In genomic region chr7:76044375-76044774, GRCh38 we compare ENCODE assay signal across 26 cellular contexts.
"Had no signal": no experiment of that assay in that cellular context is flagged by ENCODE, and none has a peak within 500 bp of the region (broad histone marks: within the 10 kb centered on the region; RNA-seq: fewer than 3 reads in every experiment).

No MANE protein-coding gene starts in this region.

- H3K4me3 ChIP-seq: breast epithelium, colonic mucosa, esophagus muscularis mucosa, gastrocnemius medialis, pancreas, psoas muscle, right atrium auricular region, spleen, testis, vagina had no signal

- H3K9me3 Mint-ChIP-seq: activated naive CD8-positive, alpha-beta T cell treated with anti-CD3 and anti-CD28 coated beads for 36 hours; activated T-helper 1 cell treated with anti-CD3 and anti-CD28 coated beads, Interleukin-12 subunit alpha, Interleukin-12 subunit beta, Interleukin-2, Interleukin-4 antibody, amounts not matched to agents 30 ng/mL and 10 ng/mL and 1 ng/mL, durations not matched to agents 14 hours and 24 hours and 36 hours; mesothelial cell of epicardium; natural killer cell; type B pancreatic cell had no signal

- H3K36me3 ChIP-seq: breast epithelium, colonic mucosa, pancreas, right atrium auricular region, vagina had no signal

- DNase-seq: activated CD4-positive, alpha-beta T cell treated with anti-CD3 and anti-CD28 coated beads for 4 hours; activated CD4-positive, alpha-beta T cell treated with anti-CD3 and anti-CD28 coated beads, Interleukin-2, amount 50 U/mL, for 48 hours; activated CD4-positive, CD25-positive, alpha-beta regulatory T cell; activated gamma-delta T cell treated with Interleukin-2 at 50 U/mL for 16 hours; activated naive CD8-positive, alpha-beta T cell treated with anti-CD3 and anti-CD28 coated beads for 36 hours; activated T-cell treated with anti-CD3 and anti-CD28 coated beads for 4 hours; colonic mucosa; gastrocnemius medialis; hippocampal formation; left ventricle myocardium superior; mammary epithelial cell; natural killer cell; pancreas; psoas muscle; spleen; stimulated activated CD4-positive, alpha-beta T cell treated with anti-CD3 and anti-CD28 coated beads, Interleukin-4, amount 100 ng/mL, for 1 hour; stimulated activated naive CD4-positive, alpha-beta T cell; T-helper 9 cell; testis had no signal

- H3K36me3 Mint-ChIP-seq: natural killer cell had no signal

- H3K27me3 Mint-ChIP-seq: activated naive CD8-positive, alpha-beta T cell treated with anti-CD3 and anti-CD28 coated beads for 36 hours; type B pancreatic cell had no signal

- H3K4me3 Mint-ChIP-seq: activated naive CD8-positive, alpha-beta T cell treated with anti-CD3 and anti-CD28 coated beads for 36 hours; mesothelial cell of epicardium; natural killer cell; type B pancreatic cell had no signal

- H3K27ac Mint-ChIP-seq: activated naive CD8-positive, alpha-beta T cell treated with anti-CD3 and anti-CD28 coated beads for 36 hours had no signal

- H3K27me3 ChIP-seq: breast epithelium, colonic mucosa, esophagus muscularis mucosa, gastrocnemius medialis, pancreas, right atrium auricular region, spleen, testis, vagina had no signal

- FAIRE-seq: pancreas had no signal

- ATAC-seq: gastrocnemius medialis, left ventricle myocardium superior, natural killer cell, psoas muscle had no signal

- H3K4me1 ChIP-seq: colonic mucosa had no signal

- H3K27ac ChIP-seq: breast epithelium, colonic mucosa, esophagus muscularis mucosa, gastrocnemius medialis, pancreas, psoas muscle, right atrium auricular region, spleen, testis, vagina had no signal

- H3K9me3 ChIP-seq: breast epithelium, colonic mucosa, esophagus muscularis mucosa, gastrocnemius medialis, pancreas, psoas muscle, right atrium auricular region, spleen, testis, vagina had no signal
